Comparison of ENCODE assay signal across 13 cellular contexts in genomic region chr14:61551419-61551818, GRCh38.
DNase-seq lines count a peak whose midpoint lies in the region; ATAC-seq and TF ChIP-seq lines count a peak whose summit lies in the region.
"Had no signal": no experiment of that assay in that cellular context is flagged by ENCODE, and none has a peak within 500 bp of the region (broad histone marks: within the 10 kb centered on the region; RNA-seq: fewer than 3 reads in every experiment).

No MANE protein-coding gene starts in this region.

- H3K27ac ChIP-seq in dorsolateral prefrontal cortex = peak overlapping the region in 5 of 59 donors; percentile 5 to 84 (median 19)

- H3K27ac Mint-ChIP-seq in activated T-cell treated with anti-CD3 and anti-CD28 coated beads, Interleukin-2, amount 50 U/mL, for 24 hours = peak overlapping the region; percentile 97
- peak overlapping the region; percentile 62 for H3K27ac Mint-ChIP-seq in T-helper 17 cell
- no peak overlapping the region for H3K27ac Mint-ChIP-seq in endothelial cell (ENCODE audit: unreplicated experiment)
- peak overlapping the region; percentile 82 to 97 for H3K27ac Mint-ChIP-seq in stimulated activated naive CD8-positive, alpha-beta T cell treated with anti-CD3 and anti-CD28 coated beads, Interleukin-15, amount 100 ng/mL, for 72 hours
- H3K27ac Mint-ChIP-seq: GM23338 had no signal

- ATAC-seq in T-helper 17 cell = no peak
- ATAC-seq in stimulated activated naive CD8-positive, alpha-beta T cell treated with anti-CD3 and anti-CD28 coated beads, Interleukin-15, amount 100 ng/mL, for 72 hours = peak; percentile 45
- ATAC-seq: GM23338 had no signal

- H3K4me1 Mint-ChIP-seq in activated T-cell treated with anti-CD3 and anti-CD28 coated beads, Interleukin-2, amount 50 U/mL, for 24 hours (ENCODE audit: low read depth) = peaks cover 71% of the 10 kb centered on the region
- H3K4me1 Mint-ChIP-seq in T-helper 17 cell (peaks cover 34% of the 10 kb centered on the region), endothelial cell (ENCODE audit: unreplicated experiment) (peaks cover 8% of the 10 kb centered on the region)
- H3K4me1 Mint-ChIP-seq in stimulated activated naive CD8-positive, alpha-beta T cell treated with anti-CD3 and anti-CD28 coated beads, Interleukin-15, amount 100 ng/mL, for 72 hours = peaks cover 69% of the 10 kb centered on the region

- H3K9me3 ChIP-seq in T-helper 17 cell (ENCODE audit: control insufficient read depth, low read length, poor library complexity, severe bottlenecking) = no peaks in the 10 kb centered on the region

- intact Hi-C loops in dorsolateral prefrontal cortex (cut with DNase I) = no loop called here

- H3K27me3 Mint-ChIP-seq in activated T-cell treated with anti-CD3 and anti-CD28 coated beads, Interleukin-2, amount 50 U/mL, for 24 hours = no peaks in the 10 kb centered on the region
- H3K27me3 Mint-ChIP-seq in T-helper 17 cell (no peaks in the 10 kb centered on the region), endothelial cell (ENCODE audit: unreplicated experiment) (peaks cover 3% of the 10 kb centered on the region)
- no peaks in the 10 kb centered on the region for H3K27me3 Mint-ChIP-seq in stimulated activated naive CD8-positive, alpha-beta T cell treated with anti-CD3 and anti-CD28 coated beads, Interleukin-15, amount 100 ng/mL, for 72 hours

- peaks cover 0 to 4% (median 0%) of the 10 kb centered on the region in 45 donors for H3K27me3 ChIP-seq in dorsolateral prefrontal cortex

- no peak overlapping the region for H3K4me3 ChIP-seq in dorsolateral prefrontal cortex
- H3K4me3 ChIP-seq: GM23338, lung had no signal

- H3K4me3 Mint-ChIP-seq in activated T-cell treated with anti-CD3 and anti-CD28 coated beads, Interleukin-2, amount 50 U/mL, for 24 hours = no peak overlapping the region
- H3K4me3 Mint-ChIP-seq in T-helper 17 cell (no peak overlapping the region), endothelial cell (ENCODE audit: unreplicated experiment) (peak overlapping the region; percentile 16)
- peak overlapping the region in 1 of 2 donors; percentile 9 for H3K4me3 Mint-ChIP-seq in stimulated activated naive CD8-positive, alpha-beta T cell treated with anti-CD3 and anti-CD28 coated beads, Interleukin-15, amount 100 ng/mL, for 72 hours
- H3K4me3 Mint-ChIP-seq: GM23338 had no signal

- peaks cover 2% of the 10 kb centered on the region for H3K9me3 Mint-ChIP-seq in activated T-cell treated with anti-CD3 and anti-CD28 coated beads, Interleukin-2, amount 50 U/mL, for 24 hours
- no peaks in the 10 kb centered on the region for H3K9me3 Mint-ChIP-seq in endothelial cell (ENCODE audit: unreplicated experiment)
- H3K9me3 Mint-ChIP-seq in stimulated activated naive CD8-positive, alpha-beta T cell treated with anti-CD3 and anti-CD28 coated beads, Interleukin-15, amount 100 ng/mL, for 72 hours = no peaks in the 10 kb centered on the region
- H3K9me3 Mint-ChIP-seq: GM23338 had no signal

- peaks cover 74% of the 10 kb centered on the region for H3K36me3 Mint-ChIP-seq in activated T-cell treated with anti-CD3 and anti-CD28 coated beads, Interleukin-2, amount 50 U/mL, for 24 hours (ENCODE audit: low read depth)
- H3K36me3 Mint-ChIP-seq in T-helper 17 cell (ENCODE audit: low read depth) (peaks cover 7% of the 10 kb centered on the region), endothelial cell (ENCODE audit: low read depth, unreplicated experiment) (peaks cover 30% of the 10 kb centered on the region)

- no peak for TF ChIP-seq CTCF in endothelial cell (IDR thresholded peaks at IDR 0.05; ENCODE audit: unreplicated experiment)
- no peak for TF ChIP-seq CTCF in GM10266 (IDR thresholded peaks at IDR 0.05; ENCODE audit: control insufficient read depth, insufficient read depth, low read depth, missing control alignments)
- no peak for TF ChIP-seq CTCF in dorsolateral prefrontal cortex (IDR thresholded peaks at IDR 0.05 in 54 of 56, conservative IDR thresholded peaks at IDR 0.05 in 2 of 56; ENCODE audit: low read depth in 1 of 56, partially characterized antibody in 56 of 56)

- no peak for DNase-seq in activated T-cell treated with anti-CD3 and anti-CD28 coated beads, Interleukin-2, amount 50 U/mL, for 24 hours
- no peak for DNase-seq in activated T-cell treated with anti-CD3 and anti-CD28 coated beads, Interleukin-2, amount 50 U/mL, for 1 hour
- DNase-seq in T-helper 17 cell (no peak), endothelial cell (ENCODE audit: low spot score) (no peak), NCI-H2171 treated with DMSO at 0.1 percent for 48 hours (lab: John Stamatoyannopoulos, UW) (no peak), GM10266 (ENCODE audit: extremely low spot score) (no peak), dorsolateral prefrontal cortex (no peak)
- no peak for DNase-seq in stimulated activated naive CD8-positive, alpha-beta T cell treated with anti-CD3 and anti-CD28 coated beads, Interleukin-15, amount 100 ng/mL, for 72 hours
- DNase-seq: NCI-H1417, NCI-H524, nucleus accumbens had no signal
